22 cellular contexts compared by ENCODE assay signal in the genomic region with DNA sequence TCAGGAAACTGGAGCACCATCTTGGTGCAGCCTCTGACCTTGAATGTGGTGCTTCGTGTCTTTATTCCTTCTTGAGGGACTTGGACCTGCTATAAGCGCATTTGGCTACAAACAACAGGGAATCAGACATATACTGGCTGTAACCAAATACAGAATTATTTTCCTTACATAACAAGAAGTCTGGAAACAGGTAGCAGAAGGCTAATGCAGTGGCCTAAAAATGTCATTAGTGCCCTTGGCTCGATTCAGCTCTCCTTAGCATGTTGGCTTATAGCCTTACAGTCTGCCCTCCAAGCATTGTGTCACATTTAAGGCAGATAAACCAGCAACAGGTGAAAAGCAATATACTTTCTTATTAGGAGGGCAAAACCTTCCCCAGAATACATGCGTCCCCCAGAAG.
"Had no signal": no experiment of that assay in that cellular context is flagged by ENCODE, and none has a peak within 500 bp of the region (broad histone marks: within the 10 kb centered on the region; RNA-seq: fewer than 3 reads in every experiment).

No MANE protein-coding gene starts in this region.

- H3K36me3 ChIP-seq: neural progenitor cell, ovary, right lobe of liver, sigmoid colon, stomach, tibial artery, transverse colon, upper lobe of right lung, uterus had no signal

- H3K9me3 ChIP-seq: ovary, psoas muscle, right lobe of liver, sigmoid colon, stomach, tibial artery, transverse colon, upper lobe of right lung, uterus had no signal

- H3K4me3 ChIP-seq: neural progenitor cell, ovary, psoas muscle, right lobe of liver, sigmoid colon, stomach, tibial artery, transverse colon, upper lobe of right lung, uterus had no signal

- DNase-seq: natural killer cell; occipital lobe; ovary; posterior cingulate gyrus; psoas muscle; right cardiac atrium; right lobe of liver; sigmoid colon; small intestine; stimulated activated CD4-positive, alpha-beta T cell treated with anti-CD3 and anti-CD28 coated beads, Interleukin-15, amount 100 ng/mL, for 24 hours; stimulated activated CD4-positive, alpha-beta T cell treated with anti-CD3 and anti-CD28 coated beads, Interleukin-2, amount 100 ng/mL, for 24 hours; stimulated activated CD4-positive, alpha-beta T cell treated with anti-CD3 and anti-CD28 coated beads, Interleukin-2, amount 100 ng/mL, for 48 hours; stimulated activated CD4-positive, alpha-beta T cell treated with anti-CD3 and anti-CD28 coated beads, Interleukin-4, amount 100 ng/mL, for 24 hours; stimulated activated naive B cell treated with anti-CD40 and anti-IgM and Interleukin-4, amounts not matched to agents 10 μg/mL and 1 μg/mL and 100 μg/mL, for 72 hours; stimulated activated naive CD4-positive, alpha-beta T cell treated with Interleukin-2 at 50 U/mL for 16 hours; stomach; tibial artery; transverse colon; upper lobe of right lung; uterus had no signal

- H3K27ac ChIP-seq: neural progenitor cell, ovary, parathyroid adenoma, psoas muscle, right lobe of liver, sigmoid colon, stomach, tibial artery, transverse colon, upper lobe of right lung, uterus had no signal

- H3K4me1 ChIP-seq: neural progenitor cell, parathyroid adenoma, psoas muscle, right lobe of liver, sigmoid colon, stomach, tibial artery, transverse colon, upper lobe of right lung, uterus had no signal
